ENCODE assay signal across 15 cellular contexts in genomic region chr20:16864069-16864468, GRCh38.
A peak's percentile ranks its signal among the peaks of the same experiment; 100 is the strongest.
DNase-seq lines count a peak whose midpoint lies in the region; ATAC-seq and TF ChIP-seq lines count a peak whose summit lies in the region.
"Had no signal": no experiment of that assay in that cellular context is flagged by ENCODE, and none has a peak within 500 bp of the region (broad histone marks: within the 10 kb centered on the region; RNA-seq: fewer than 3 reads in every experiment).

No MANE protein-coding gene starts in this region.

- no peak overlapping the region for H3K9ac ChIP-seq in endodermal cell (ENCODE audit: extremely low read depth, low read length, poor library complexity, severe bottlenecking)
- H3K9ac ChIP-seq: parathyroid adenoma had no signal

- no peaks in the 10 kb centered on the region for H3K27me3 ChIP-seq in SJCRH30
- no peaks in the 10 kb centered on the region for H3K27me3 ChIP-seq in endodermal cell (ENCODE audit: control insufficient read depth, insufficient read depth, low read length, poor library complexity, severe bottlenecking)

- H3K4me3 ChIP-seq in SJCRH30 (no peak overlapping the region), endodermal cell (ENCODE audit: low read length) (no peak overlapping the region)
- H3K4me3 ChIP-seq: left ventricle myocardium inferior had no signal

- H3K4me3 Mint-ChIP-seq in endodermal cell = no peak overlapping the region
- H3K4me3 Mint-ChIP-seq: activated naive CD8-positive, alpha-beta T cell treated with anti-CD3 and anti-CD28 coated beads for 36 hours; CD4-positive, alpha-beta memory T cell; dendritic cell treated with granulocyte-macrophage colony-stimulating factor and Interleukin-4, amounts not matched to agents 40 ng/mL and 50 ng/mL, for 4 days had no signal

- no peaks in the 10 kb centered on the region for H3K9me3 ChIP-seq in SJCRH30 (replicated peaks)
- no peaks in the 10 kb centered on the region for H3K9me3 ChIP-seq in endodermal cell (ENCODE audit: control insufficient read depth, low read length)
- H3K9me3 ChIP-seq: left ventricle myocardium inferior had no signal

- WGBS in endodermal cell (ENCODE audit: insufficient coverage in 1 of 2, insufficient read length in 1 of 2), 2 experiments = 90 to 95% methylated on average over 4 to 5 of the region's 5 CpGs

- peak; percentile 85 for DNase-seq in COLO829 (ENCODE audit: low spot score)
- DNase-seq in SJCRH30 = peak; percentile 17 to 43
- peak; percentile 61 for DNase-seq in middle frontal gyrus (ENCODE audit: extremely low spot score, low spot score)
- no peak for DNase-seq in NCI-H2081 treated with DMSO at 0.1 percent for 48 hours (lab: John Stamatoyannopoulos, UW)
- no peak for DNase-seq in endodermal cell
- DNase-seq: activated CD4-positive, alpha-beta T cell treated with anti-CD3 and anti-CD28 coated beads, Interleukin-2, amount 50 U/mL, for 48 hours; activated naive CD8-positive, alpha-beta T cell treated with anti-CD3 and anti-CD28 coated beads for 36 hours; CD4-positive, alpha-beta memory T cell; left ventricle myocardium inferior; stimulated activated CD4-positive, alpha-beta T cell treated with anti-CD3 and anti-CD28 coated beads, Interleukin-4, amount 100 ng/mL, for 1 hour had no signal

- H3K4me1 Mint-ChIP-seq in endodermal cell = no peaks in the 10 kb centered on the region
- H3K4me1 Mint-ChIP-seq: activated naive CD8-positive, alpha-beta T cell treated with anti-CD3 and anti-CD28 coated beads for 36 hours; CD4-positive, alpha-beta memory T cell had no signal

- no peaks in the 10 kb centered on the region for H3K27me3 Mint-ChIP-seq in endodermal cell (ENCODE audit: insufficient read depth)
- H3K27me3 Mint-ChIP-seq: activated naive CD8-positive, alpha-beta T cell treated with anti-CD3 and anti-CD28 coated beads for 36 hours; dendritic cell treated with granulocyte-macrophage colony-stimulating factor and Interleukin-4, amounts not matched to agents 40 ng/mL and 50 ng/mL, for 4 days had no signal

- H3K27ac Mint-ChIP-seq in endodermal cell = no peak overlapping the region
- H3K27ac Mint-ChIP-seq: activated naive CD8-positive, alpha-beta T cell treated with anti-CD3 and anti-CD28 coated beads for 36 hours; CD4-positive, alpha-beta memory T cell; dendritic cell treated with granulocyte-macrophage colony-stimulating factor and Interleukin-4, amounts not matched to agents 40 ng/mL and 50 ng/mL, for 4 days had no signal

- H3K36me3 ChIP-seq in SJCRH30 = no peaks in the 10 kb centered on the region
- no peaks in the 10 kb centered on the region for H3K36me3 ChIP-seq in endodermal cell (ENCODE audit: control insufficient read depth, insufficient read depth, low read length)
- H3K36me3 ChIP-seq: left ventricle myocardium inferior had no signal

- ATAC-seq in HG03520 (IDR thresholded peaks at IDR 0.05; ENCODE audit: unreplicated experiment) = peak; percentile 90
- ATAC-seq in GM19395 (IDR thresholded peaks at IDR 0.05; ENCODE audit: unreplicated experiment) = no peak
- no peak for ATAC-seq in GM18517 (IDR thresholded peaks at IDR 0.05; ENCODE audit: unreplicated experiment)

- no peaks in the 10 kb centered on the region for H3K36me3 Mint-ChIP-seq in endodermal cell (ENCODE audit: low read depth)
- H3K36me3 Mint-ChIP-seq: activated naive CD8-positive, alpha-beta T cell treated with anti-CD3 and anti-CD28 coated beads for 36 hours; CD4-positive, alpha-beta memory T cell had no signal

- H3K27ac ChIP-seq in SJCRH30 (no peak overlapping the region), endodermal cell (ENCODE audit: low read depth, low read length) (no peak overlapping the region)
- H3K27ac ChIP-seq: left ventricle myocardium inferior, parathyroid adenoma had no signal

- H3K9me3 Mint-ChIP-seq in endodermal cell = no peaks in the 10 kb centered on the region

- H3K4me1 ChIP-seq in SJCRH30 = no peaks in the 10 kb centered on the region
- no peaks in the 10 kb centered on the region for H3K4me1 ChIP-seq in endodermal cell (ENCODE audit: control insufficient read depth, insufficient read depth, low read length)
- H3K4me1 ChIP-seq: left ventricle myocardium inferior, parathyroid adenoma had no signal

- no peak for TF ChIP-seq CTCF in endodermal cell (conservative IDR thresholded peaks at IDR 0.05)

Comparison
In these comparisons a context has a peak if more than half of its experiments do, and no peak if none do; other contexts are left out.
1. DNase-seq: peak in COLO829 (single experiment), SJCRH30 (2 of 2) and middle frontal gyrus (single experiment); none in NCI-H2081 treated with DMSO at 0.1 percent for 48 hours (single experiment) and endodermal cell (single experiment).